ENCODE assay signal across 12 cellular contexts in genomic region chr9:86731511-86731993, GRCh38.
A peak's percentile ranks its signal among the peaks of the same experiment; 100 is the strongest.
DNase-seq lines count a peak whose midpoint lies in the region; ATAC-seq, FAIRE-seq and TF ChIP-seq lines count a peak whose summit lies in the region.
"Had no signal": no experiment of that assay in that cellular context is flagged by ENCODE, and none has a peak within 500 bp of the region (broad histone marks: within the 10 kb centered on the region; RNA-seq: fewer than 3 reads in every experiment).

No MANE protein-coding gene starts in this region.

- H3K27me3 ChIP-seq in MG63, result no peaks in the 10 kb centered on the region
- no peaks in the 10 kb centered on the region for H3K27me3 ChIP-seq in left lung
- H3K27me3 ChIP-seq in transverse colon, result no peaks in the 10 kb centered on the region

- no peaks in the 10 kb centered on the region for H3K36me3 ChIP-seq in MG63
- no peaks in the 10 kb centered on the region for H3K36me3 ChIP-seq in left lung
- H3K36me3 ChIP-seq in transverse colon, result no peaks in the 10 kb centered on the region

- intact Hi-C loops in left lung (cut with DNase I), result no loop called here
- intact Hi-C loops in transverse colon (cut with DNase I; ENCODE audit: low total_unique reads), result no loop called here

- H3K4me1 ChIP-seq in left lung (no peaks in the 10 kb centered on the region), transverse colon (no peaks in the 10 kb centered on the region)

- no peak overlapping the region for H3K27ac Mint-ChIP-seq in osteocyte (ENCODE audit: unreplicated experiment)
- H3K27ac Mint-ChIP-seq: activated CD4-positive, alpha-beta T cell treated with anti-CD3 and anti-CD28 coated beads for 36 hours; CD4-positive, alpha-beta memory T cell; endodermal cell had no signal

- no peak for TF ChIP-seq EP300 in transverse colon (IDR thresholded peaks at IDR 0.05; ENCODE audit: low read depth)

- H3K27ac ChIP-seq in left lung, result no peak overlapping the region
- peak overlapping the region in 3 of 4 donors; percentile 9 to 58 (median 29) for H3K27ac ChIP-seq in transverse colon

- ATAC-seq in left lung, result peak; percentile 38
- no peak for ATAC-seq in HG03175 (IDR thresholded peaks at IDR 0.05; ENCODE audit: unreplicated experiment)
- ATAC-seq: activated CD4-positive, alpha-beta T cell treated with anti-CD3 and anti-CD28 coated beads for 36 hours; activated T-cell treated with anti-CD3 and anti-CD28 coated beads, Interleukin-2, amount 50 U/mL, for 4 hours had no signal

- TF ChIP-seq POLR2A in transverse colon (IDR thresholded peaks at IDR 0.05), result no peak

- H3K4me3 Mint-ChIP-seq in osteocyte (ENCODE audit: unreplicated experiment), result no peak overlapping the region
- H3K4me3 Mint-ChIP-seq: activated CD4-positive, alpha-beta T cell treated with anti-CD3 and anti-CD28 coated beads for 36 hours; activated T-cell treated with anti-CD3 and anti-CD28 coated beads, Interleukin-2, amount 50 U/mL, for 4 hours; CD4-positive, alpha-beta memory T cell; endodermal cell had no signal

- 51 to 58% methylated on average over 2 of the region's 2 CpGs for WGBS in transverse colon (ENCODE audit: low coverage in 1 of 2), 2 donors

- in situ Hi-C loops in transverse colon (cut with MboI; ENCODE audit: low pct_ligation_motif_present in 1 of 4, low pct_unique_long_range_greater_than_20kb in 1 of 4, low sequenced_read_pairs in 3 of 4), result no loop called here

- no peaks in the 10 kb centered on the region for H3K27me3 Mint-ChIP-seq in osteocyte (ENCODE audit: unreplicated experiment)
- H3K27me3 Mint-ChIP-seq: activated CD4-positive, alpha-beta T cell treated with anti-CD3 and anti-CD28 coated beads for 36 hours had no signal

- no peak overlapping the region for H3K4me3 ChIP-seq in MG63
- no peak overlapping the region for H3K4me3 ChIP-seq in left lung
- H3K4me3 ChIP-seq in transverse colon, result no peak overlapping the region

- FAIRE-seq in endometrium (lab: Jason Lieb, UNC), result peak; percentile 60

- no peaks in the 10 kb centered on the region for H3K9me3 Mint-ChIP-seq in osteocyte (ENCODE audit: unreplicated experiment)
- H3K9me3 Mint-ChIP-seq: activated T-cell treated with anti-CD3 and anti-CD28 coated beads, Interleukin-2, amount 50 U/mL, for 4 hours; endodermal cell had no signal

- TF ChIP-seq CTCF in left lung (IDR thresholded peaks at IDR 0.05) (no peak), transverse colon (IDR thresholded peaks at IDR 0.05) (no peak), osteocyte (IDR thresholded peaks at IDR 0.05) (no peak)

- DNase-seq in MG63 (peak; percentile 43), left lung (no peak), transverse colon (no peak), osteocyte (ENCODE audit: extremely low spot score, unreplicated experiment) (no peak), NCI-H2029 treated with DMSO at 0.1 percent for 48 hours (lab: John Stamatoyannopoulos, UW) (no peak)
- DNase-seq: activated CD4-positive, alpha-beta T cell treated with anti-CD3 and anti-CD28 coated beads for 36 hours; activated T-cell treated with anti-CD3 and anti-CD28 coated beads, Interleukin-2, amount 50 U/mL, for 4 hours; CD4-positive, alpha-beta memory T cell; endodermal cell; stimulated activated naive CD4-positive, alpha-beta T cell treated with Interleukin-2 at 50 U/mL for 16 hours had no signal

- H3K9me3 ChIP-seq in MG63 (no peaks in the 10 kb centered on the region), left lung (no peaks in the 10 kb centered on the region), transverse colon (no peaks in the 10 kb centered on the region)

- no peaks in the 10 kb centered on the region for H3K36me3 Mint-ChIP-seq in osteocyte (ENCODE audit: unreplicated experiment)
- H3K36me3 Mint-ChIP-seq: CD4-positive, alpha-beta memory T cell had no signal

- H3K4me1 Mint-ChIP-seq in osteocyte (ENCODE audit: unreplicated experiment), result peaks cover 16% of the 10 kb centered on the region
- H3K4me1 Mint-ChIP-seq: activated CD4-positive, alpha-beta T cell treated with anti-CD3 and anti-CD28 coated beads for 36 hours; CD4-positive, alpha-beta memory T cell had no signal

Comparison
In these comparisons a context has a peak if more than half of its experiments do, and no peak if none do; other contexts are left out.
1. H3K27ac ChIP-seq: peak in transverse colon (3 of 4); none in left lung (0 of 2).